Comparison of ENCODE assay signal across 1 cellular context in the genomic region with DNA sequence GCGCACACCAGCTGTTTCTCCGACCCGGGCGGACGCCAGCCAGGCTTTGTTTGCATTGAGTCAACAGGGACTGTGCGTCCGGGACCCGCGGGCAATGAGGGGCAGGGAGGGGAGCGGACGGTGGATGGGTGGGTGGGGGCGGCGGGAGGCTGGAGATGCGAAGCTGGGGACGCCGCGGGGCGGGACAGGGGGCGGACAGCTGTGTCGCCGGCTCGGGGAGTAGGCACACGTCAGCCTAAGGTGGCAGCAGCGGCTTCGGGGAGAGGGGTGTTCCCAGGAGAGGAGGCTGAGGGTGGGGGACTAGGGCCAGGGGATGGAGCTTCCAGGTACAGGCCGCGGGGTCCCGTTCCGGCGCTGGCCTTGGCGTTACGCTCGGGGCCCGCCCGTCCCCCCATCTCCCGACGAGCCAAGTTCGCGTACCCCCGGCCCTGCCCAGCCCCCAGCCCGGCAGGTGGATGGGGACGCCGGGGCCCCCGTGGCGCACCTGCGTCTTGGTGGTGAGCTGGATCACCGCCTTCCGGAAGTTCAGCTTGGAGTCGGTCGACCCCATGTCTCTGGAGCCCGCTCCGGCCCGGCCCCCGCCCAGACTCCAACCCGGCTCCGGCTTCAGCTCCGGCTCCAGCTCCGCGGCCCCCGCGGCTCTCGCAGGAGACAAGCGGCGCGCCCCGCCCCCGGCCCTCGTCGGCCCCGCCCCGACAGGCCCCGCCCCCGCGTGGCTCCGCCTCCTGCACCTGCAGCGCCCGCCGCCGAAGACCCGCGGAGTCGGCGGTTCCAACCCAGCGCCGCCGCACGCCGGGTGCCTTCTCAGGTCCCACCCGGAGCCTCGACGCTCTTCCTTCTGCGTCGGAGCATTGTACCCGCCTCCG.
A peak's percentile ranks its signal among the peaks of the same experiment; 100 is the strongest.
TF ChIP-seq lines count a peak whose summit lies in the region.

A gene with protein sequence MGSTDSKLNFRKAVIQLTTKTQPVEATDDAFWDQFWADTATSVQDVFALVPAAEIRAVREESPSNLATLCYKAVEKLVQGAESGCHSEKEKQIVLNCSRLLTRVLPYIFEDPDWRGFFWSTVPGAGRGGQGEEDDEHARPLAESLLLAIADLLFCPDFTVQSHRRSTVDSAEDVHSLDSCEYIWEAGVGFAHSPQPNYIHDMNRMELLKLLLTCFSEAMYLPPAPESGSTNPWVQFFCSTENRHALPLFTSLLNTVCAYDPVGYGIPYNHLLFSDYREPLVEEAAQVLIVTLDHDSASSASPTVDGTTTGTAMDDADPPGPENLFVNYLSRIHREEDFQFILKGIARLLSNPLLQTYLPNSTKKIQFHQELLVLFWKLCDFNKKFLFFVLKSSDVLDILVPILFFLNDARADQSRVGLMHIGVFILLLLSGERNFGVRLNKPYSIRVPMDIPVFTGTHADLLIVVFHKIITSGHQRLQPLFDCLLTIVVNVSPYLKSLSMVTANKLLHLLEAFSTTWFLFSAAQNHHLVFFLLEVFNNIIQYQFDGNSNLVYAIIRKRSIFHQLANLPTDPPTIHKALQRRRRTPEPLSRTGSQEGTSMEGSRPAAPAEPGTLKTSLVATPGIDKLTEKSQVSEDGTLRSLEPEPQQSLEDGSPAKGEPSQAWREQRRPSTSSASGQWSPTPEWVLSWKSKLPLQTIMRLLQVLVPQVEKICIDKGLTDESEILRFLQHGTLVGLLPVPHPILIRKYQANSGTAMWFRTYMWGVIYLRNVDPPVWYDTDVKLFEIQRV (minus strand): TSS at position 653 of the 866 bp plus-strand sequence. CDS start 103 bp downstream, at position 550.

TF ChIP-seq in HepG2, 621 proteins besides CTCF, POLR2A, EP300 and RAD21 (continued from another document and continues in another):
- TF ChIP-seq, protein P1, sequence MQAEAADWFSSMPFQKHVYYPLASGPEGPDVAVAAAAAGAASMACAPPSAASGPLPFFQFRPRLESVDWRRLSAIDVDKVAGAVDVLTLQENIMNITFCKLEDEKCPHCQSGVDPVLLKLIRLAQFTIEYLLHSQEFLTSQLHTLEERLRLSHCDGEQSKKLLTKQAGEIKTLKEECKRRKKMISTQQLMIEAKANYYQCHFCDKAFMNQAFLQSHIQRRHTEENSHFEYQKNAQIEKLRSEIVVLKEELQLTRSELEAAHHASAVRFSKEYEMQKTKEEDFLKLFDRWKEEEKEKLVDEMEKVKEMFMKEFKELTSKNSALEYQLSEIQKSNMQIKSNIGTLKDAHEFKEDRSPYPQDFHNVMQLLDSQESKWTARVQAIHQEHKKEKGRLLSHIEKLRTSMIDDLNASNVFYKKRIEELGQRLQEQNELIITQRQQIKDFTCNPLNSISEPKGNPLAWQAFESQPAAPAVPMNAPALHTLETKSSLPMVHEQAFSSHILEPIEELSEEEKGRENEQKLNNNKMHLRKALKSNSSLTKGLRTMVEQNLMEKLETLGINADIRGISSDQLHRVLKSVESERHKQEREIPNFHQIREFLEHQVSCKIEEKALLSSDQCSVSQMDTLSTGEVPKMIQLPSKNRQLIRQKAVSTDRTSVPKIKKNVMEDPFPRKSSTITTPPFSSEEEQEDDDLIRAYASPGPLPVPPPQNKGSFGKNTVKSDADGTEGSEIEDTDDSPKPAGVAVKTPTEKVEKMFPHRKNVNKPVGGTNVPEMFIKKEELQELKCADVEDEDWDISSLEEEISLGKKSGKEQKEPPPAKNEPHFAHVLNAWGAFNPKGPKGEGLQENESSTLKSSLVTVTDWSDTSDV (CRISPR knock-in tag; IDR thresholded peaks at IDR 0.05), result no peak
- no peak for TF ChIP-seq ONECUT2 (CRISPR knock-in tag; IDR thresholded peaks at IDR 0.05)
- TF ChIP-seq, protein P2, sequence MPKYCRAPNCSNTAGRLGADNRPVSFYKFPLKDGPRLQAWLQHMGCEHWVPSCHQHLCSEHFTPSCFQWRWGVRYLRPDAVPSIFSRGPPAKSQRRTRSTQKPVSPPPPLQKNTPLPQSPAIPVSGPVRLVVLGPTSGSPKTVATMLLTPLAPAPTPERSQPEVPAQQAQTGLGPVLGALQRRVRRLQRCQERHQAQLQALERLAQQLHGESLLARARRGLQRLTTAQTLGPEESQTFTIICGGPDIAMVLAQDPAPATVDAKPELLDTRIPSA (CRISPR knock-in tag; IDR thresholded peaks at IDR 0.05; ENCODE audit: borderline replicate concordance), result 0 out of 2 replicates have a peak, but pooled peaks have one; percentile 6
- TF ChIP-seq HNRNPUL1 (IDR thresholded peaks at IDR 0.05; ENCODE audit: low read depth, low read length), result no peak
- TF ChIP-seq ZNF775 (CRISPR knock-in tag; IDR thresholded peaks at IDR 0.05; ENCODE audit: borderline replicate concordance), result no peak
- no peak for TF ChIP-seq SATB2 (CRISPR knock-in tag; IDR thresholded peaks at IDR 0.05)
- TF ChIP-seq TFAP4 (IDR thresholded peaks at IDR 0.05; ENCODE audit: borderline replicate concordance, low read depth), result peak; percentile 98
- no peak for TF ChIP-seq ZNF441 (CRISPR knock-in tag; IDR thresholded peaks at IDR 0.05; ENCODE audit: borderline replicate concordance)
- TF ChIP-seq BCL3 (CRISPR knock-in tag; IDR thresholded peaks at IDR 0.05), result 0 out of 2 replicates have a peak, but pooled peaks have one; percentile 2
- no peak for TF ChIP-seq ZSCAN5A (CRISPR knock-in tag; IDR thresholded peaks at IDR 0.05; ENCODE audit: borderline replicate concordance)
- no peak for TF ChIP-seq KLF13 (CRISPR knock-in tag; IDR thresholded peaks at IDR 0.05)
- TF ChIP-seq SIX4 (CRISPR knock-in tag; IDR thresholded peaks at IDR 0.05), result no peak
- TF ChIP-seq ZBTB14 (CRISPR knock-in tag; IDR thresholded peaks at IDR 0.05), result no peak
- TF ChIP-seq NFE2 (CRISPR knock-in tag; IDR thresholded peaks at IDR 0.05), result no peak
- TF ChIP-seq ZNF646 (CRISPR knock-in tag; IDR thresholded peaks at IDR 0.05), result 0 out of 2 replicates have a peak, but pooled peaks have one; percentile 24
- no peak for TF ChIP-seq ZNF138 (CRISPR knock-in tag; IDR thresholded peaks at IDR 0.05; ENCODE audit: low read depth)
- no peak for TF ChIP-seq ZNF431 (CRISPR knock-in tag; IDR thresholded peaks at IDR 0.05; ENCODE audit: borderline replicate concordance, low read depth)
- TF ChIP-seq CREB1 (IDR thresholded peaks at IDR 0.05), result no peak
- TF ChIP-seq CREB1 (CRISPR knock-in tag; IDR thresholded peaks at IDR 0.05), result no peak
- TF ChIP-seq PHF20 (CRISPR knock-in tag; IDR thresholded peaks at IDR 0.05), result no peak
- peak; percentile 66; the same call in 1 of the 2 replicates for TF ChIP-seq FOXC1 (CRISPR knock-in tag; IDR thresholded peaks at IDR 0.05; ENCODE audit: borderline replicate concordance)
- TF ChIP-seq HOMEZ (CRISPR knock-in tag; IDR thresholded peaks at IDR 0.05; ENCODE audit: low read depth), result no peak
- no peak for TF ChIP-seq CBX2 (IDR thresholded peaks at IDR 0.05; ENCODE audit: low read depth, low read length)
- TF ChIP-seq CBX2 (CRISPR knock-in tag; IDR thresholded peaks at IDR 0.05; ENCODE audit: low read depth), result no peak
- no peak for TF ChIP-seq MXD4 (CRISPR knock-in tag; IDR thresholded peaks at IDR 0.05)
